Comparison of ENCODE assay signal across 12 cellular contexts in the genomic region with DNA sequence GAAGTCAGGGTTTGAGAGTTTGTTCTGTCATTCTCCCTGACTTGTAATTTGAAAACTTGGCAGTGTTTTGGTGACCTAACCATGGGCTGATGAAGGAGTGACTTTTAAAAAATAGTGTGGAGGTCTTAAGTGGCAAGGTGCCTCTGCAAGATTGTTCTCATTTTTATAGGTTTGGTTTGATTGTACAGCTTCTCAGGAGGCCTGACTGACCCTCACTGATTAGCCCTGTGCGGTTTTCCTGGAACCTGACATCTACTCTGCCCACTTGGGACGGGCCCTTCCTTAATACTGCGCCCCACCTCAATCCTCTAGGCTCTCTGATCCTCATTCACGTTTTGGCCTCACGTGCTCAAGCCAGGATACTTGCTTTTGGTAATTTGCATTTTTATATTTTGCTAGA. TPM values are rescaled to one million over a fixed set of nuclear protein-coding genes. Genes with fewer than 3 reads are reported as not detected.
DNase-seq lines count a peak whose midpoint lies in the region; ATAC-seq and TF ChIP-seq lines count a peak whose summit lies in the region.
"Had no signal": no experiment of that assay in that cellular context is flagged by ENCODE, and none has a peak within 500 bp of the region (broad histone marks: within the 10 kb centered on the region; RNA-seq: fewer than 3 reads in every experiment).

No MANE protein-coding gene starts in this region.

- H3K27ac Mint-ChIP-seq in activated T-cell treated with anti-CD3 and anti-CD28 coated beads, Interleukin-2, amount 50 U/mL, for 24 hours = no peak overlapping the region
- H3K27ac Mint-ChIP-seq in stimulated activated naive CD8-positive, alpha-beta T cell treated with anti-CD3 and anti-CD28 coated beads, Interleukin-15, amount 100 ng/mL, for 72 hours = no peak overlapping the region

- H3K9me3 ChIP-seq in mucosa of descending colon = no peaks in the 10 kb centered on the region
- no peaks in the 10 kb centered on the region for H3K9me3 ChIP-seq in BE2C

- no peaks in the 10 kb centered on the region for H3K36me3 ChIP-seq in mucosa of descending colon (ENCODE audit: low read depth)
- no peaks in the 10 kb centered on the region for H3K36me3 ChIP-seq in BE2C
- H3K36me3 ChIP-seq: brain microvascular endothelial cell had no signal

- H3K4me1 ChIP-seq in mucosa of descending colon (ENCODE audit: low read depth) (peaks cover 35% of the 10 kb centered on the region), BE2C (0 out of 2 replicates have a peak, but pooled peaks cover 4% of the 10 kb centered on the region)

- no peaks in the 10 kb centered on the region for H3K27me3 ChIP-seq in BE2C
- H3K27me3 ChIP-seq: brain microvascular endothelial cell had no signal

- peaks cover 7% of the 10 kb centered on the region for H3K27me3 Mint-ChIP-seq in activated T-cell treated with anti-CD3 and anti-CD28 coated beads, Interleukin-2, amount 50 U/mL, for 24 hours
- peaks cover 18% of the 10 kb centered on the region for H3K27me3 Mint-ChIP-seq in stimulated activated naive CD8-positive, alpha-beta T cell treated with anti-CD3 and anti-CD28 coated beads, Interleukin-15, amount 100 ng/mL, for 72 hours

- DNase-seq in activated T-cell treated with anti-CD3 and anti-CD28 coated beads, Interleukin-2, amount 50 U/mL, for 24 hours = no peak
- no peak for DNase-seq in activated T-cell treated with anti-CD3 and anti-CD28 coated beads, Interleukin-2, amount 50 U/mL, for 48 hours
- DNase-seq in RPMI8226 (peak; percentile 10), erythroblast (lab: John Stamatoyannopoulos, UW) (peak; percentile 73 to 88), mesenteric fat pad (ENCODE audit: low spot score) (no peak), mucosa of descending colon (no peak), BE2C (no peak)
- DNase-seq in stimulated activated naive CD8-positive, alpha-beta T cell treated with anti-CD3 and anti-CD28 coated beads, Interleukin-15, amount 100 ng/mL, for 72 hours = no peak
- DNase-seq: brain microvascular endothelial cell; NCI-H2107; retina; stimulated activated naive CD4-positive, alpha-beta T cell treated with Interleukin-2 at 50 U/mL for 16 hours had no signal

- no peak overlapping the region for H3K4me3 ChIP-seq in mucosa of descending colon
- no peak overlapping the region for H3K4me3 ChIP-seq in BE2C (ENCODE audit: low read depth, low read length)

- ATAC-seq in stimulated activated naive CD8-positive, alpha-beta T cell treated with anti-CD3 and anti-CD28 coated beads, Interleukin-15, amount 100 ng/mL, for 72 hours = no peak
- no peak for ATAC-seq in mucosa of descending colon

- no peak for TF ChIP-seq CTCF in mucosa of descending colon (IDR thresholded peaks at IDR 0.05)
- no peak for TF ChIP-seq CTCF in BE2C (IDR thresholded peaks at IDR 0.05; ENCODE audit: low read depth, low read length)

- H3K4me3 Mint-ChIP-seq in activated T-cell treated with anti-CD3 and anti-CD28 coated beads, Interleukin-2, amount 50 U/mL, for 24 hours = peak overlapping the region; percentile 90
- peak overlapping the region; percentile 28 to 97 for H3K4me3 Mint-ChIP-seq in stimulated activated naive CD8-positive, alpha-beta T cell treated with anti-CD3 and anti-CD28 coated beads, Interleukin-15, amount 100 ng/mL, for 72 hours

- H3K4me1 Mint-ChIP-seq in activated T-cell treated with anti-CD3 and anti-CD28 coated beads, Interleukin-2, amount 50 U/mL, for 24 hours (ENCODE audit: low read depth) = peaks cover 67% of the 10 kb centered on the region
- H3K4me1 Mint-ChIP-seq in stimulated activated naive CD8-positive, alpha-beta T cell treated with anti-CD3 and anti-CD28 coated beads, Interleukin-15, amount 100 ng/mL, for 72 hours = peaks cover 65% of the 10 kb centered on the region

- no peak for TF ChIP-seq POLR2A in erythroblast (IDR thresholded peaks at IDR 0.05; ENCODE audit: low read length)

- H3K9me3 Mint-ChIP-seq in activated T-cell treated with anti-CD3 and anti-CD28 coated beads, Interleukin-2, amount 50 U/mL, for 24 hours = no peaks in the 10 kb centered on the region
- no peaks in the 10 kb centered on the region for H3K9me3 Mint-ChIP-seq in stimulated activated naive CD8-positive, alpha-beta T cell treated with anti-CD3 and anti-CD28 coated beads, Interleukin-15, amount 100 ng/mL, for 72 hours

- peaks cover 43% of the 10 kb centered on the region for H3K36me3 Mint-ChIP-seq in activated T-cell treated with anti-CD3 and anti-CD28 coated beads, Interleukin-2, amount 50 U/mL, for 24 hours (ENCODE audit: low read depth)

- intact Hi-C loops in mucosa of descending colon (cut with DNase I, micrococcal nuclease) = no loop called here

RNA-seq across cellular contexts. Expression of a gene that starts 2.8 kb away (rescaled TPM):
- total RNA-seq in mesenteric fat pad (93.7 TPM), mucosa of descending colon (100 to 1,000 TPM in 1 of 3 donors, 10 to 100 TPM in 2; 84.7 to 111 (median 86.8) TPM)
- polyA plus RNA-seq in BE2C (2012; ENCODE audit: insufficient read depth, insufficient read length, low read depth) = 52.3 TPM

Comparison
In these comparisons a context has a peak if more than half of its experiments do, and no peak if none do; other contexts are left out.
1. DNase-seq: peak in RPMI8226 (single experiment) and erythroblast (2 of 2); none in activated T-cell treated with anti-CD3 and anti-CD28 coated beads, Interleukin-2, amount 50 U/mL, for 24 hours (single experiment), activated T-cell treated with anti-CD3 and anti-CD28 coated beads, Interleukin-2, amount 50 U/mL, for 48 hours (0 of 2), stimulated activated naive CD8-positive, alpha-beta T cell treated with anti-CD3 and anti-CD28 coated beads, Interleukin-15, amount 100 ng/mL, for 72 hours (0 of 2), mesenteric fat pad (single experiment), mucosa of descending colon (0 of 3) and BE2C (single experiment).